In genomic region chr12:65595016-65595560, GRCh38 we compare ENCODE assay signal across 30 cellular contexts.
DNase-seq lines count a peak whose midpoint lies in the region; ATAC-seq, FAIRE-seq and TF ChIP-seq lines count a peak whose summit lies in the region.
"Had no signal": no experiment of that assay in that cellular context is flagged by ENCODE, and none has a peak within 500 bp of the region (broad histone marks: within the 10 kb centered on the region; RNA-seq: fewer than 3 reads in every experiment).

No MANE protein-coding gene starts in this region.

- no peak overlapping the region for H3K4me3 Mint-ChIP-seq in activated CD4-positive, alpha-beta T cell treated with anti-CD3 and anti-CD28 coated beads, Interleukin-2, amount 10 ng/mL, durations not matched to agents 24 days and 14 days
- H3K4me3 Mint-ChIP-seq: activated naive CD8-positive, alpha-beta T cell; naive thymus-derived CD8-positive, alpha-beta T cell had no signal

- no peak for TF ChIP-seq POLR2A in K562 (conservative IDR thresholded peaks at IDR 0.05)

- H3K9me1 ChIP-seq in K562 (ENCODE audit: control insufficient read depth, insufficient read depth, low read length) = no peaks in the 10 kb centered on the region
- H3K9me1 ChIP-seq in keratinocyte (ENCODE audit: control insufficient read depth, extremely low read depth, insufficient read depth, low read length) = no peaks in the 10 kb centered on the region

- H3K9me3 ChIP-seq in SK-N-SH (no peaks in the 10 kb centered on the region), K562 (replicated peaks; ENCODE audit: control insufficient read depth, insufficient read depth, low read depth, low read length) (no peaks in the 10 kb centered on the region), keratinocyte (ENCODE audit: control insufficient read depth, low read depth, low read length) (no peaks in the 10 kb centered on the region)
- H3K9me3 ChIP-seq: psoas muscle, tibial nerve had no signal

- H3K4me1 Mint-ChIP-seq in activated CD4-positive, alpha-beta T cell treated with anti-CD3 and anti-CD28 coated beads, Interleukin-2, amount 10 ng/mL, durations not matched to agents 24 days and 14 days = no peaks in the 10 kb centered on the region

- TF ChIP-seq EP300 in SK-N-SH (IDR thresholded peaks at IDR 0.05; ENCODE audit: borderline replicate concordance in 1 of 2, low read depth in 1 of 2, low read length in 1 of 2) (no peak), K562 (IDR thresholded peaks at IDR 0.05; ENCODE audit: low read length) (no peak)

- H3K4me2 ChIP-seq in SK-N-SH (peak overlapping the region; percentile 42; the same call in 1 of the 2 replicates), K562 (ENCODE audit: insufficient read depth, low read length) (no peak overlapping the region), keratinocyte (ENCODE audit: control insufficient read depth, extremely low read depth, insufficient read depth, low read depth, low read length) (no peak overlapping the region)

- H3K27ac ChIP-seq in SK-N-SH (ENCODE audit: low read depth in 2 of 2, low read length in 1 of 2) = peak overlapping the region; percentile 72 to 89; a peak in 3 of 4 replicates
- H3K27ac ChIP-seq in K562 (ENCODE audit: extremely low read depth, low read depth, low read length) = no peak overlapping the region
- no peak overlapping the region for H3K27ac ChIP-seq in keratinocyte (ENCODE audit: control insufficient read depth, insufficient read depth, low read length)
- H3K27ac ChIP-seq: 22Rv1, HL-60, psoas muscle, VCaP had no signal

- FAIRE-seq in K562 (lab: Jason Lieb, UNC) = peak; percentile 11
- FAIRE-seq in keratinocyte (lab: Jason Lieb, UNC) = peak; percentile 49
- FAIRE-seq: bronchial epithelial cell, kidney had no signal

- H3K36me3 ChIP-seq in SK-N-SH (replicated peaks in 1 of 2; ENCODE audit: control insufficient read depth in 1 of 2, insufficient read depth in 2 of 2, low read length in 1 of 2) (peaks cover 0 to 3% of the 10 kb centered on the region in 2 experiments), K562 (ENCODE audit: control insufficient read depth, insufficient read depth, low read length) (no peaks in the 10 kb centered on the region), keratinocyte (ENCODE audit: control insufficient read depth in 2 of 2, extremely low read depth in 1 of 2, insufficient read depth in 2 of 2, low read length in 2 of 2) (no peaks in the 10 kb centered on the region)
- H3K36me3 ChIP-seq: tibial nerve had no signal

- dilution Hi-C loops in keratinocyte (cut with MboI; ENCODE audit: extremely low pct_ligation_motif_present, low sequenced_read_pairs) = no loop called here

- H3K4me1 ChIP-seq in SK-N-SH (ENCODE audit: control insufficient read depth in 1 of 2, insufficient read depth in 2 of 2, low read depth in 1 of 2, low read length in 1 of 2) = peaks cover 0 to 60% of the 10 kb centered on the region in 2 experiments; a peak in 3 of 4 replicates
- H3K4me1 ChIP-seq in K562 (replicated peaks in 1 of 2; ENCODE audit: control insufficient read depth in 2 of 2, insufficient read depth in 2 of 2, low read length in 2 of 2) = peaks cover 0 to 7% of the 10 kb centered on the region in 2 experiments; a peak in 1 of 5 replicates
- peaks cover 28% of the 10 kb centered on the region for H3K4me1 ChIP-seq in keratinocyte (ENCODE audit: control insufficient read depth, extremely low read depth, insufficient read depth, low read length)
- H3K4me1 ChIP-seq: psoas muscle, tibial nerve had no signal

- ATAC-seq in SK-N-SH treated with all-trans-retinoic acid at 6 μM for 48 hours (no peak), K562 (no peak)
- ATAC-seq: naive thymus-derived CD8-positive, alpha-beta T cell; psoas muscle had no signal

- DNase-seq in SK-N-SH (no peak), K562 (ENCODE audit: extremely low read depth in 1 of 4, low spot score in 3 of 4) (no peak), keratinocyte (ENCODE audit: low read depth, low spot score) (no peak), HUDEP-2 (lab: John Stamatoyannopoulos, UW; ENCODE audit: unreplicated experiment in 76 of 76) (no peak), GM13976 (ENCODE audit: low spot score) (no peak), NCI-H82 treated with DMSO at 0.1 percent for 48 hours (lab: John Stamatoyannopoulos, UW; ENCODE audit: unreplicated experiment) (no peak)
- no peak for DNase-seq in activated CD4-positive, alpha-beta T cell treated with anti-CD3 and anti-CD28 coated beads, Interleukin-2, amount 10 ng/mL, durations not matched to agents 24 days and 14 days
- DNase-seq: activated CD4-positive, alpha-beta T cell treated with anti-CD3 and anti-CD28 coated beads for 48 hours; activated CD8-positive, alpha-beta memory T cell treated with anti-CD3 and anti-CD28 coated beads for 24 hours; activated effector memory CD4-positive, alpha-beta T cell treated with anti-CD3 and anti-CD28 coated beads, Interleukin-2, amount 50 U/mL, for 16 hours; activated T-cell treated with anti-CD3 and anti-CD28 coated beads, Interleukin-2, amount 50 U/mL, for 1 hour; C1 segment of cervical spinal cord; DMS79; GF-D8; hippocampal formation; kidney; naive thymus-derived CD8-positive, alpha-beta T cell; NCI-H146; NCI-H446; NCI-H774; psoas muscle; stimulated activated CD4-positive, alpha-beta T cell treated with anti-CD3 and anti-CD28 coated beads, Interleukin-4, amount 100 ng/mL, for 24 hours; T1000 had no signal

- H3K9ac ChIP-seq in SK-N-SH (peak overlapping the region; percentile 38), K562 (ENCODE audit: insufficient read depth in 1 of 2, low read depth in 2 of 2, low read length in 2 of 2) (no peak overlapping the region), keratinocyte (ENCODE audit: control insufficient read depth, extremely low read depth, insufficient read depth, low read length) (no peak overlapping the region)

- H3F3A ChIP-seq in SK-N-SH (replicated peaks; ENCODE audit: insufficient read depth) = peaks cover 25% of the 10 kb centered on the region

- H4K20me1 ChIP-seq in SK-N-SH (ENCODE audit: insufficient read depth) (no peaks in the 10 kb centered on the region), K562 (replicated peaks; ENCODE audit: control insufficient read depth, insufficient read depth, low read length) (no peaks in the 10 kb centered on the region), keratinocyte (ENCODE audit: control insufficient read depth, extremely low read depth, insufficient read depth, low read length) (no peaks in the 10 kb centered on the region)

- H3K4me3 ChIP-seq in SK-N-SH (ENCODE audit: low read depth in 2 of 2, low read length in 1 of 2) (no peak overlapping the region), K562 (no peak overlapping the region), keratinocyte (ENCODE audit: control insufficient read depth in 2 of 3, extremely low read depth in 1 of 3, insufficient read depth in 2 of 3, low read depth in 1 of 3, low read length in 3 of 3) (no peak overlapping the region)
- H3K4me3 ChIP-seq: psoas muscle, tibial nerve had no signal

- no peak for TF ChIP-seq RAD21 in SK-N-SH (IDR thresholded peaks at IDR 0.05; ENCODE audit: low read length)
- TF ChIP-seq RAD21 in K562 (CRISPR knock-in tag; conservative IDR thresholded peaks at IDR 0.05 in 1 of 2, IDR thresholded peaks at IDR 0.05 in 1 of 2) = no peak

- H2AFZ ChIP-seq in SK-N-SH (ENCODE audit: low read depth) (no peak overlapping the region), K562 (ENCODE audit: low read depth, low read length) (no peak overlapping the region), keratinocyte (ENCODE audit: control insufficient read depth, low read length) (no peak overlapping the region)

- CTCF ChIA-PET in SK-N-SH (lab: Yijun Ruan, JAX) (no interaction called here), K562 (lab: Yijun Ruan, JAX; ENCODE audit: low intra/inter-chr PET ratio) (no interaction called here)

- H3K36me3 Mint-ChIP-seq in activated CD4-positive, alpha-beta T cell treated with anti-CD3 and anti-CD28 coated beads, Interleukin-2, amount 10 ng/mL, durations not matched to agents 24 days and 14 days (ENCODE audit: low read depth) = no peaks in the 10 kb centered on the region
- H3K36me3 Mint-ChIP-seq: activated naive CD8-positive, alpha-beta T cell; naive thymus-derived CD8-positive, alpha-beta T cell had no signal

- no peaks in the 10 kb centered on the region for H3K9me3 Mint-ChIP-seq in activated CD4-positive, alpha-beta T cell treated with anti-CD3 and anti-CD28 coated beads, Interleukin-2, amount 10 ng/mL, durations not matched to agents 24 days and 14 days
- H3K9me3 Mint-ChIP-seq: naive thymus-derived CD8-positive, alpha-beta T cell had no signal

- POLR2A ChIA-PET in SK-N-SH (lab: Yijun Ruan, JAX) = no interaction called here
- POLR2A ChIA-PET in K562 (lab: Yijun Ruan, JAX) = no interaction called here

- H3K27me3 ChIP-seq in SK-N-SH (ENCODE audit: insufficient read depth) = no peaks in the 10 kb centered on the region
- no peaks in the 10 kb centered on the region for H3K27me3 ChIP-seq in K562 (ENCODE audit: control insufficient read depth in 2 of 2, insufficient read depth in 2 of 2, low read length in 2 of 2)
- no peaks in the 10 kb centered on the region for H3K27me3 ChIP-seq in keratinocyte (ENCODE audit: control insufficient read depth, extremely low read depth, insufficient read depth, low read length)
- H3K27me3 ChIP-seq: tibial nerve had no signal

- WGBS in SK-N-SH (ENCODE audit: low lambda C conversion rate) = 58% methylated on average over 8 of the region's 8 CpGs
- 13% methylated on average over 8 of the region's 8 CpGs for WGBS in K562 (ENCODE audit: insufficient coverage, low coverage, missing lambda C conversion rate)

- intact Hi-C loops in K562 (cut with micrococcal nuclease) = no loop called here
- intact Hi-C loops in activated CD4-positive, alpha-beta T cell treated with anti-CD3 and anti-CD28 coated beads, Interleukin-2, amount 10 ng/mL, durations not matched to agents 24 days and 14 days (cut with micrococcal nuclease) = no loop called here

- no TSS peak for BruUV-seq in K562 (replicated peaks; lab: Mats Ljungman, UMichigan)

- TF ChIP-seq CTCF in SK-N-SH (IDR thresholded peaks at IDR 0.05) (no peak), K562 (IDR thresholded peaks at IDR 0.05 in 2 of 3, conservative IDR thresholded peaks at IDR 0.05 in 1 of 3; ENCODE audit: insufficient read depth in 2 of 3, low read depth in 1 of 3, low read length in 3 of 3) (no peak), keratinocyte (optimal IDR thresholded peaks at IDR 0.05 in 1 of 3, IDR thresholded peaks at IDR 0.05 in 1 of 3, conservative IDR thresholded peaks at IDR 0.05 in 1 of 3; ENCODE audit: extremely low read depth in 1 of 3, insufficient read depth in 2 of 3, low read length in 3 of 3) (no peak), GM13976 (IDR thresholded peaks at IDR 0.05; ENCODE audit: borderline replicate concordance, control extremely low read depth, extremely low read depth, insufficient read depth, missing control alignments) (no peak)

- H3K9me2 ChIP-seq in SK-N-SH = no peaks in the 10 kb centered on the region

- no peak overlapping the region for H3K27ac Mint-ChIP-seq in activated CD4-positive, alpha-beta T cell treated with anti-CD3 and anti-CD28 coated beads, Interleukin-2, amount 10 ng/mL, durations not matched to agents 24 days and 14 days
- H3K27ac Mint-ChIP-seq: activated naive CD8-positive, alpha-beta T cell; naive thymus-derived CD8-positive, alpha-beta T cell had no signal

- in situ Hi-C loops in K562 (cut with MboI) (no loop called here), GM13976 (cut with MboI; ENCODE audit: low sequenced_read_pairs, unreplicated experiment) (no loop called here)

- H3K27me3 Mint-ChIP-seq in activated CD4-positive, alpha-beta T cell treated with anti-CD3 and anti-CD28 coated beads, Interleukin-2, amount 10 ng/mL, durations not matched to agents 24 days and 14 days = peaks cover 10% of the 10 kb centered on the region

- H3K79me2 ChIP-seq in SK-N-SH (ENCODE audit: insufficient read depth) (peaks cover 31% of the 10 kb centered on the region; the same call in 1 of the 2 replicates), K562 (ENCODE audit: control insufficient read depth, insufficient read depth, low read length) (no peaks in the 10 kb centered on the region), keratinocyte (ENCODE audit: control insufficient read depth, insufficient read depth, low read length) (no peaks in the 10 kb centered on the region)

Comparison
In these comparisons a context has a peak if more than half of its experiments do, and no peak if none do; other contexts are left out.
1. H3K27ac ChIP-seq: peak in SK-N-SH (2 of 2); none in K562 (single experiment) and keratinocyte (single experiment).